1 cellular context compared by ENCODE assay signal in genomic region chr14:33070474-33070873, GRCh38.
TF ChIP-seq lines count a peak whose summit lies in the region.

No MANE protein-coding gene starts in this region.

TF ChIP-seq in HepG2, 621 proteins besides CTCF, POLR2A, EP300 and RAD21 (continued from another document):
- TF ChIP-seq ZNF609 (CRISPR knock-in tag; IDR thresholded peaks at IDR 0.05; ENCODE audit: borderline replicate concordance) (no peak), ZKSCAN8 (CRISPR knock-in tag; IDR thresholded peaks at IDR 0.05; ENCODE audit: borderline replicate concordance) (no peak), ADNP (CRISPR knock-in tag; IDR thresholded peaks at IDR 0.05) (no peak), ZNF12 (CRISPR knock-in tag; IDR thresholded peaks at IDR 0.05) (no peak), AKAP8 (CRISPR knock-in tag; IDR thresholded peaks at IDR 0.05) (no peak), ZFP91 (CRISPR knock-in tag; IDR thresholded peaks at IDR 0.05; ENCODE audit: borderline replicate concordance) (no peak), NFAT5 (CRISPR knock-in tag; IDR thresholded peaks at IDR 0.05) (no peak), ZNF282 (IDR thresholded peaks at IDR 0.05; ENCODE audit: partially characterized antibody) (no peak)
- TF ChIP-seq, protein P1, sequence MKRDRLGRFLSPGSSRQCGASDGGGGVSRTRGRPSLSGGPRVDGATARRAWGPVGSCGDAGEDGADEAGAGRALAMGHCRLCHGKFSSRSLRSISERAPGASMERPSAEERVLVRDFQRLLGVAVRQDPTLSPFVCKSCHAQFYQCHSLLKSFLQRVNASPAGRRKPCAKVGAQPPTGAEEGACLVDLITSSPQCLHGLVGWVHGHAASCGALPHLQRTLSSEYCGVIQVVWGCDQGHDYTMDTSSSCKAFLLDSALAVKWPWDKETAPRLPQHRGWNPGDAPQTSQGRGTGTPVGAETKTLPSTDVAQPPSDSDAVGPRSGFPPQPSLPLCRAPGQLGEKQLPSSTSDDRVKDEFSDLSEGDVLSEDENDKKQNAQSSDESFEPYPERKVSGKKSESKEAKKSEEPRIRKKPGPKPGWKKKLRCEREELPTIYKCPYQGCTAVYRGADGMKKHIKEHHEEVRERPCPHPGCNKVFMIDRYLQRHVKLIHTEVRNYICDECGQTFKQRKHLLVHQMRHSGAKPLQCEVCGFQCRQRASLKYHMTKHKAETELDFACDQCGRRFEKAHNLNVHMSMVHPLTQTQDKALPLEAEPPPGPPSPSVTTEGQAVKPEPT (CRISPR knock-in tag; IDR thresholded peaks at IDR 0.05; ENCODE audit: low read depth) = no peak
- TF ChIP-seq, protein P2, sequence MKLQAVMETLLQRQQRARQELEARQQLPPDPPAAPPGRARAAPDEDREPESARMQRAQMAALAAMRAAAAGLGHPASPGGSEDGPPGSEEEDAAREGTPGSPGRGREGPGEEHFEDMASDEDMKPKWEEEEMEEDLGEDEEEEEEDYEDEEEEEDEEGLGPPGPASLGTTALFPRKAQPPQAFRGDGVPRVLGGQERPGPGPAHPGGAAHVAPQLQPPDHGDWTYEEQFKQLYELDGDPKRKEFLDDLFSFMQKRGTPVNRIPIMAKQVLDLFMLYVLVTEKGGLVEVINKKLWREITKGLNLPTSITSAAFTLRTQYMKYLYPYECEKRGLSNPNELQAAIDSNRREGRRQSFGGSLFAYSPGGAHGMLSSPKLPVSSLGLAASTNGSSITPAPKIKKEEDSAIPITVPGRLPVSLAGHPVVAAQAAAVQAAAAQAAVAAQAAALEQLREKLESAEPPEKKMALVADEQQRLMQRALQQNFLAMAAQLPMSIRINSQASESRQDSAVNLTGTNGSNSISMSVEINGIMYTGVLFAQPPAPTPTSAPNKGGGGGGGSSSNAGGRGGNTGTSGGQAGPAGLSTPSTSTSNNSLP (IDR thresholded peaks at IDR 0.05; ENCODE audit: low read depth, low read length) = no peak
- TF ChIP-seq, protein P3, sequence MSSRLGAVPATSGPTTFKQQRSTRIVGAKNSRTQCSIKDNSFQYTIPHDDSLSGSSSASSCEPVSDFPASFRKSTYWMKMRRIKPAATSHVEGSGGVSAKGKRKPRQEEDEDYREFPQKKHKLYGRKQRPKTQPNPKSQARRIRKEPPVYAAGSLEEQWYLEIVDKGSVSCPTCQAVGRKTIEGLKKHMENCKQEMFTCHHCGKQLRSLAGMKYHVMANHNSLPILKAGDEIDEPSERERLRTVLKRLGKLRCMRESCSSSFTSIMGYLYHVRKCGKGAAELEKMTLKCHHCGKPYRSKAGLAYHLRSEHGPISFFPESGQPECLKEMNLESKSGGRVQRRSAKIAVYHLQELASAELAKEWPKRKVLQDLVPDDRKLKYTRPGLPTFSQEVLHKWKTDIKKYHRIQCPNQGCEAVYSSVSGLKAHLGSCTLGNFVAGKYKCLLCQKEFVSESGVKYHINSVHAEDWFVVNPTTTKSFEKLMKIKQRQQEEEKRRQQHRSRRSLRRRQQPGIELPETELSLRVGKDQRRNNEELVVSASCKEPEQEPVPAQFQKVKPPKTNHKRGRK (CRISPR knock-in tag; IDR thresholded peaks at IDR 0.05) = no peak
- TF ChIP-seq, protein P4, sequence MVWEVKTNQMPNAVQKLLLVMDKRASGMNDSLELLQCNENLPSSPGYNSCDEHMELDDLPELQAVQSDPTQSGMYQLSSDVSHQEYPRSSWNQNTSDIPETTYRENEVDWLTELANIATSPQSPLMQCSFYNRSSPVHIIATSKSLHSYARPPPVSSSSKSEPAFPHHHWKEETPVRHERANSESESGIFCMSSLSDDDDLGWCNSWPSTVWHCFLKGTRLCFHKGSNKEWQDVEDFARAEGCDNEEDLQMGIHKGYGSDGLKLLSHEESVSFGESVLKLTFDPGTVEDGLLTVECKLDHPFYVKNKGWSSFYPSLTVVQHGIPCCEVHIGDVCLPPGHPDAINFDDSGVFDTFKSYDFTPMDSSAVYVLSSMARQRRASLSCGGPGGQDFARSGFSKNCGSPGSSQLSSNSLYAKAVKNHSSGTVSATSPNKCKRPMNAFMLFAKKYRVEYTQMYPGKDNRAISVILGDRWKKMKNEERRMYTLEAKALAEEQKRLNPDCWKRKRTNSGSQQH (CRISPR knock-in tag; IDR thresholded peaks at IDR 0.05; ENCODE audit: low read depth) = no peak
